In genomic region chr15:66959066-66959465, GRCh38 we compare ENCODE assay signal across 28 cellular contexts.
"Had no signal": no experiment of that assay in that cellular context is flagged by ENCODE, and none has a peak within 500 bp of the region (broad histone marks: within the 10 kb centered on the region; RNA-seq: fewer than 3 reads in every experiment).

No MANE protein-coding gene starts in this region.

- H3K27me3 ChIP-seq: brain microvascular endothelial cell, Peyer's patch had no signal

- DNase-seq: activated CD4-positive, alpha-beta memory T cell treated with anti-CD3 and anti-CD28 coated beads, Interleukin-2, amount 10 ng/mL, durations not matched to agents 7 days and 5 days; activated CD4-positive, alpha-beta T cell treated with anti-CD3 and anti-CD28 coated beads for 1 hour; activated CD4-positive, alpha-beta T cell treated with anti-CD3 and anti-CD28 coated beads for 48 hours; activated CD4-positive, CD25-positive, alpha-beta regulatory T cell; activated CD8-positive, alpha-beta memory T cell treated with anti-CD3 and anti-CD28 coated beads for 24 hours; activated CD8-positive, alpha-beta memory T cell treated with anti-CD3 and anti-CD28 coated beads, Interleukin-2, amount 10 ng/mL, durations not matched to agents 7 days and 5 days; activated CD8-positive, alpha-beta memory T cell treated with anti-CD3 and anti-CD28 coated beads, Interleukin-2, amount 50 U/mL, for 48 hours; activated effector memory CD4-positive, alpha-beta T cell treated with Interleukin-2 at 50 U/mL for 16 hours; activated naive CD4-positive, alpha-beta T cell treated with anti-CD3 and anti-CD28 coated beads, Interleukin-2, amount 10 ng/mL, durations not matched to agents 7 days and 5 days; activated T-cell treated with anti-CD3 and anti-CD28 coated beads, Interleukin-2, amount 50 U/mL, for 48 hours; amniotic stem cell; aorta; brain microvascular endothelial cell; central memory CD4-positive, alpha-beta T cell; NCI-H1092 treated with DMSO at 0.1 percent for 48 hours; NCI-H1417; NCI-H1930; NCI-H2081 treated with DMSO at 0.1 percent for 48 hours; NCI-H345; NCI-H524 treated with DMSO at 0.1 percent for 48 hours; Peyer's patch; RPMI8226; SW 1271; T-helper 1 cell; T-helper 2 cell; T-helper 9 cell; WERI-Rb-1 had no signal

- H3K9me3 ChIP-seq: Peyer's patch had no signal

- H3K4me1 ChIP-seq: Peyer's patch had no signal

- ATAC-seq: activated CD8-positive, alpha-beta memory T cell treated with anti-CD3 and anti-CD28 coated beads, Interleukin-2, amount 10 ng/mL, durations not matched to agents 7 days and 5 days; Right ventricle myocardium inferior had no signal

- H3K36me3 ChIP-seq: brain microvascular endothelial cell, Peyer's patch, WERI-Rb-1 had no signal

- H3K27ac ChIP-seq: brain microvascular endothelial cell, Peyer's patch, WERI-Rb-1 had no signal

- H3K4me3 ChIP-seq: Peyer's patch had no signal
